23 cellular contexts compared by ENCODE assay signal in the genomic region with DNA sequence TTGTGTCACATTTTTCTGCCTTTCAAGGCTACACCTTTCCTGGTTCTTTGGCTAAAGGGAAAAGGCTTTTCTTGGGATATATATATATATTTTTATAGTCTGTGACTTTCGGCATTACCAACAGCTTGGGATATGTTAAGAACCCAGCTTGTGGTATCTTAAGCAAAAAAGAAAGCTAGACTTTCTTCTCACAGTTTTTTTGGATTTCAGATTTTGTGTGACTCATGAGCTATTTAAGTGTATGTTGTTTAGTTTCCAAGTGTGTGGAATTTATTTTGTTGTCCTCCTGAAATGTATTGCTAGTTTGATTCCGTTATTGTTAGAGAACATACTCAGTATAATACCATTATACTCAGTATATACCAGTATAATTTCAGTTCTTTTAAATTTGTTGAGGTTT.
"Had no signal": no experiment of that assay in that cellular context is flagged by ENCODE, and none has a peak within 500 bp of the region (broad histone marks: within the 10 kb centered on the region; RNA-seq: fewer than 3 reads in every experiment).

No MANE protein-coding gene starts in this region.

- H3K36me3 ChIP-seq: uterus had no signal

- H3K27ac ChIP-seq: adrenal gland, gastrocnemius medialis, heart left ventricle, neural progenitor cell, sigmoid colon, testis, uterus had no signal

- H2AFZ ChIP-seq: neural progenitor cell had no signal

- H3K4me2 ChIP-seq: neural progenitor cell had no signal

- H3K9me3 ChIP-seq: gastrocnemius medialis, testis, uterus had no signal

- DNase-seq: activated CD4-positive, alpha-beta T cell treated with anti-CD3 and anti-CD28 coated beads, Interleukin-2, amount 10 ng/mL, durations not matched to agents 7 days and 5 days; activated CD8-positive, alpha-beta memory T cell treated with anti-CD3 and anti-CD28 coated beads, Interleukin-2, amount 10 ng/mL, durations not matched to agents 7 days and 5 days; activated CD8-positive, alpha-beta T cell treated with anti-CD3 and anti-CD28 coated beads for 36 hours; activated gamma-delta T cell; activated T-cell treated with anti-CD3 and anti-CD28 coated beads for 4 hours; adrenal gland; cerebellar nuclear complex; effector CD8-positive, alpha-beta T cell; erythroblast; gastrocnemius medialis; heart left ventricle; kidney; naive thymus-derived CD8-positive, alpha-beta T cell; sigmoid colon; stimulated activated CD4-positive, alpha-beta T cell treated with anti-CD3 and anti-CD28 coated beads, Interleukin-2, amount 100 ng/mL, for 48 hours; stimulated activated CD8-positive, alpha-beta memory T cell treated with anti-CD3 and anti-CD28 coated beads, Interleukin-4, amount 100 ng/mL, for 48 hours; stimulated activated naive B cell treated with anti-CD40 and anti-IgM and Interleukin-4, amounts not matched to agents 10 μg/mL and 1 μg/mL and 100 μg/mL, for 72 hours; testis; trophoblast cell; uterus had no signal

- H3K4me3 Mint-ChIP-seq: activated CD4-positive, alpha-beta T cell treated with anti-CD3 and anti-CD28 coated beads, Interleukin-2, amount 10 ng/mL, durations not matched to agents 7 days and 5 days; activated CD8-positive, alpha-beta memory T cell treated with anti-CD3 and anti-CD28 coated beads, Interleukin-2, amount 10 ng/mL, durations not matched to agents 7 days and 5 days; activated CD8-positive, alpha-beta T cell treated with anti-CD3 and anti-CD28 coated beads for 36 hours; dendritic cell treated with granulocyte-macrophage colony-stimulating factor and Interleukin-4, amounts not matched to agents 40 ng/mL and 50 ng/mL, for 4 days; naive thymus-derived CD8-positive, alpha-beta T cell; neural progenitor cell; stimulated activated naive B cell treated with anti-CD40 and anti-IgM and Interleukin-4, amounts not matched to agents 10 μg/mL and 1 μg/mL and 100 μg/mL, for 72 hours had no signal

- H3K27ac Mint-ChIP-seq: activated CD4-positive, alpha-beta T cell treated with anti-CD3 and anti-CD28 coated beads, Interleukin-2, amount 10 ng/mL, durations not matched to agents 7 days and 5 days; activated CD8-positive, alpha-beta memory T cell treated with anti-CD3 and anti-CD28 coated beads, Interleukin-2, amount 10 ng/mL, durations not matched to agents 7 days and 5 days; activated CD8-positive, alpha-beta T cell treated with anti-CD3 and anti-CD28 coated beads for 36 hours; dendritic cell treated with granulocyte-macrophage colony-stimulating factor and Interleukin-4, amounts not matched to agents 40 ng/mL and 50 ng/mL, for 4 days; naive thymus-derived CD8-positive, alpha-beta T cell; neural progenitor cell; stimulated activated naive B cell treated with anti-CD40 and anti-IgM and Interleukin-4, amounts not matched to agents 10 μg/mL and 1 μg/mL and 100 μg/mL, for 72 hours had no signal

- H3K4me1 Mint-ChIP-seq: activated CD4-positive, alpha-beta T cell treated with anti-CD3 and anti-CD28 coated beads, Interleukin-2, amount 10 ng/mL, durations not matched to agents 7 days and 5 days; activated CD8-positive, alpha-beta memory T cell treated with anti-CD3 and anti-CD28 coated beads, Interleukin-2, amount 10 ng/mL, durations not matched to agents 7 days and 5 days; neural progenitor cell; stimulated activated naive B cell treated with anti-CD40 and anti-IgM and Interleukin-4, amounts not matched to agents 10 μg/mL and 1 μg/mL and 100 μg/mL, for 72 hours had no signal

- H3K4me1 ChIP-seq: adrenal gland, heart left ventricle, neural progenitor cell, sigmoid colon, testis, uterus had no signal

- H3K27me3 Mint-ChIP-seq: activated CD4-positive, alpha-beta T cell treated with anti-CD3 and anti-CD28 coated beads, Interleukin-2, amount 10 ng/mL, durations not matched to agents 7 days and 5 days; activated CD8-positive, alpha-beta memory T cell treated with anti-CD3 and anti-CD28 coated beads, Interleukin-2, amount 10 ng/mL, durations not matched to agents 7 days and 5 days; activated CD8-positive, alpha-beta T cell treated with anti-CD3 and anti-CD28 coated beads for 36 hours; dendritic cell treated with granulocyte-macrophage colony-stimulating factor and Interleukin-4, amounts not matched to agents 40 ng/mL and 50 ng/mL, for 4 days; naive thymus-derived CD8-positive, alpha-beta T cell; stimulated activated naive B cell treated with anti-CD40 and anti-IgM and Interleukin-4, amounts not matched to agents 10 μg/mL and 1 μg/mL and 100 μg/mL, for 72 hours had no signal

- H3K4me3 ChIP-seq: adrenal gland, gastrocnemius medialis, heart left ventricle, lung, neural progenitor cell, sigmoid colon, testis, uterus had no signal
